9 cellular contexts compared by ENCODE assay signal in genomic region chr20:64223526-64224067, GRCh38. TPM values are rescaled to one million over a fixed set of nuclear protein-coding genes. Genes with fewer than 3 reads are reported as not detected.
DNase-seq lines count a peak whose midpoint lies in the region; ATAC-seq and TF ChIP-seq lines count a peak whose summit lies in the region.
"Had no signal": no experiment of that assay in that cellular context is flagged by ENCODE, and none has a peak within 500 bp of the region (broad histone marks: within the 10 kb centered on the region; RNA-seq: fewer than 3 reads in every experiment).

No MANE protein-coding gene starts in this region.

- H3K36me3 Mint-ChIP-seq in GM23338 (ENCODE audit: low read depth) (no peaks in the 10 kb centered on the region), glutamatergic neuron (ENCODE audit: unreplicated experiment) (peaks cover 5% of the 10 kb centered on the region)
- no peaks in the 10 kb centered on the region for H3K36me3 Mint-ChIP-seq in CD8-positive, alpha-beta memory T cell

- H3K36me3 ChIP-seq in GM23338 (ENCODE audit: insufficient read depth) (no peaks in the 10 kb centered on the region), OCI-LY7 (ENCODE audit: insufficient read depth, low read length) (no peaks in the 10 kb centered on the region), suprapubic skin (no peaks in the 10 kb centered on the region)
- no peaks in the 10 kb centered on the region for H3K36me3 ChIP-seq in CD8-positive, alpha-beta memory T cell (ENCODE audit: insufficient read depth, low read length)

- ATAC-seq in GM23338 = peak; percentile 97
- ATAC-seq in HG03521 (IDR thresholded peaks at IDR 0.05; ENCODE audit: unreplicated experiment) = no peak

- BruUV-seq in OCI-LY7 (replicated peaks; lab: Mats Ljungman, UMichigan) = no TSS peak

- intact Hi-C loops in OCI-LY7 (cut with micrococcal nuclease; ENCODE audit: unreplicated experiment) = no loop called here

- no peak for TF ChIP-seq EP300 in suprapubic skin (IDR thresholded peaks at IDR 0.05)

- H3K79me2 ChIP-seq in GM23338 (replicated peaks; ENCODE audit: insufficient read depth) (no peaks in the 10 kb centered on the region), OCI-LY7 (ENCODE audit: insufficient read depth, low read depth, low read length) (no peaks in the 10 kb centered on the region)

- no peaks in the 10 kb centered on the region for H4K20me1 ChIP-seq in GM23338 (replicated peaks; ENCODE audit: insufficient read depth)
- no peaks in the 10 kb centered on the region for H4K20me1 ChIP-seq in OCI-LY7 (ENCODE audit: insufficient read depth, low read length)

- TF ChIP-seq CTCF in GM23338 (conservative IDR thresholded peaks at IDR 0.05; ENCODE audit: low read depth in 2 of 2) = peak; percentile 67 to 84
- peak; percentile 71 for TF ChIP-seq CTCF in OCI-LY7 (conservative IDR thresholded peaks at IDR 0.05; ENCODE audit: low read length)
- TF ChIP-seq CTCF in glutamatergic neuron (IDR thresholded peaks at IDR 0.05; ENCODE audit: partially characterized antibody, unreplicated experiment) = peak; percentile 56
- TF ChIP-seq CTCF in suprapubic skin (IDR thresholded peaks at IDR 0.05) = no peak

- H3K4me2 ChIP-seq in GM23338 (peak overlapping the region; percentile 74; the same call in 1 of the 2 replicates), OCI-LY7 (ENCODE audit: low read length) (no peak overlapping the region)

- H3K9me3 ChIP-seq in OCI-LY7 (ENCODE audit: low read length) (no peaks in the 10 kb centered on the region), suprapubic skin (no peaks in the 10 kb centered on the region)
- no peaks in the 10 kb centered on the region for H3K9me3 ChIP-seq in CD8-positive, alpha-beta memory T cell (ENCODE audit: low read length)

- H3K27ac Mint-ChIP-seq in GM23338 = no peak overlapping the region
- peak overlapping the region; percentile 96 for H3K27ac Mint-ChIP-seq in glutamatergic neuron (ENCODE audit: unreplicated experiment)
- H3K27ac Mint-ChIP-seq in CD8-positive, alpha-beta memory T cell = no peak overlapping the region

- H3K4me3 Mint-ChIP-seq in GM23338 (peak overlapping the region; percentile 29; the same call in 2 of the 3 replicates), glutamatergic neuron (ENCODE audit: unreplicated experiment) (peak overlapping the region; percentile 69)
- no peak overlapping the region for H3K4me3 Mint-ChIP-seq in CD8-positive, alpha-beta memory T cell

- peak overlapping the region; percentile 96 for H2AFZ ChIP-seq in GM23338
- H2AFZ ChIP-seq in OCI-LY7 (ENCODE audit: low read length) = no peak overlapping the region

- no peaks in the 10 kb centered on the region for H3K9me3 Mint-ChIP-seq in GM23338
- H3K9me3 Mint-ChIP-seq in glutamatergic neuron (ENCODE audit: unreplicated experiment) = peaks cover 23% of the 10 kb centered on the region
- no peaks in the 10 kb centered on the region for H3K9me3 Mint-ChIP-seq in CD8-positive, alpha-beta memory T cell

- H3K9me2 ChIP-seq in GM23338 (ENCODE audit: insufficient read depth) = no peaks in the 10 kb centered on the region
- H3K9me2 ChIP-seq in OCI-LY7 (ENCODE audit: insufficient read depth, low read length) = no peaks in the 10 kb centered on the region

- peaks cover 7% of the 10 kb centered on the region for H3K4me1 ChIP-seq in GM23338 (ENCODE audit: insufficient read depth)
- peaks cover 4% of the 10 kb centered on the region for H3K4me1 ChIP-seq in OCI-LY7 (ENCODE audit: insufficient read depth, low read length, poor library complexity, severe bottlenecking)
- H3K4me1 ChIP-seq in suprapubic skin = peaks cover 9% of the 10 kb centered on the region
- peaks cover 22% of the 10 kb centered on the region for H3K4me1 ChIP-seq in CD8-positive, alpha-beta memory T cell (ENCODE audit: insufficient read depth, low read length)

- POLR2A ChIA-PET in OCI-LY7 (lab: Charles Lee) = no interaction called here
- POLR2A ChIA-PET in CD8-positive, alpha-beta memory T cell (lab: Charles Lee) = no interaction called here

- H3K27me3 Mint-ChIP-seq in GM23338 (ENCODE audit: insufficient read depth, low read depth, poor library complexity) (peaks cover 8% of the 10 kb centered on the region), glutamatergic neuron (ENCODE audit: unreplicated experiment) (peaks cover 24% of the 10 kb centered on the region)
- peaks cover 6 to 20% of the 10 kb centered on the region in 2 donors for H3K27me3 Mint-ChIP-seq in CD8-positive, alpha-beta memory T cell

- CTCF ChIA-PET in OCI-LY7 (lab: Charles Lee; ENCODE audit: unreplicated experiment) = interaction anchor here (1.0 to 1.2 kb wide), 2 partner anchors 15 to 17 kb away, joined by 4 to 6 read pairs; no protein-coding TSS in a partner anchor
- CTCF ChIA-PET in CD8-positive, alpha-beta memory T cell (lab: Charles Lee) = no interaction called here

- no peaks in the 10 kb centered on the region for H3K27me3 ChIP-seq in GM23338 (ENCODE audit: insufficient read depth)
- H3K27me3 ChIP-seq in suprapubic skin = peaks cover 37% of the 10 kb centered on the region
- H3K27me3 ChIP-seq in CD8-positive, alpha-beta memory T cell (ENCODE audit: insufficient read depth, low read length, poor library complexity, severe bottlenecking) = no peaks in the 10 kb centered on the region

- TF ChIP-seq POLR2A in suprapubic skin (IDR thresholded peaks at IDR 0.05) = no peak

- H3K4me3 ChIP-seq in GM23338 (no peak overlapping the region), OCI-LY7 (ENCODE audit: low read depth, low read length, poor library complexity, severe bottlenecking) (no peak overlapping the region), suprapubic skin (no peak overlapping the region)
- H3K4me3 ChIP-seq in CD8-positive, alpha-beta memory T cell (ENCODE audit: low read length) = no peak overlapping the region

- H3F3A ChIP-seq in GM23338 (replicated peaks; ENCODE audit: low read depth) = no peaks in the 10 kb centered on the region

- WGBS in suprapubic skin = 49% methylated on average over 10 of the region's 13 CpGs

- H3K4me1 Mint-ChIP-seq in GM23338 (peaks cover 21% of the 10 kb centered on the region), glutamatergic neuron (ENCODE audit: low read depth, unreplicated experiment) (peaks cover 46% of the 10 kb centered on the region)
- H3K4me1 Mint-ChIP-seq in CD8-positive, alpha-beta memory T cell = peaks cover 29 to 44% (median 31%) of the 10 kb centered on the region in 3 donors

- H3K27ac ChIP-seq in GM23338 (ENCODE audit: low read depth) (no peak overlapping the region), OCI-LY7 (ENCODE audit: low read depth, low read length, poor library complexity, severe bottlenecking) (no peak overlapping the region), suprapubic skin (no peak overlapping the region)
- H3K27ac ChIP-seq in CD8-positive, alpha-beta memory T cell (ENCODE audit: low read depth, low read length) = no peak overlapping the region
- H3K27ac ChIP-seq: HL-60 had no signal

- peak; percentile 92 for DNase-seq in GM23338 (ENCODE audit: low spot score)
- DNase-seq in OCI-LY7 (ENCODE audit: low spot score) = peak; percentile 49
- peak; percentile 88 for DNase-seq in glutamatergic neuron
- peak; percentile 87 for DNase-seq in retina
- no peak for DNase-seq in suprapubic skin (ENCODE audit: low spot score in 2 of 2)
- DNase-seq in CD8-positive, alpha-beta memory T cell = no peak
- no peak for DNase-seq in activated CD4-positive, alpha-beta T cell treated with anti-CD3 and anti-CD28 coated beads for 48 hours

TF ChIP-seq in GM23338, 12 proteins besides CTCF, POLR2A, EP300 and RAD21:
- TF ChIP-seq ETS1 (IDR thresholded peaks at IDR 0.05) = no peak
- no peak for TF ChIP-seq CREB1 (CRISPR knock-in tag; IDR thresholded peaks at IDR 0.05; ENCODE audit: low read depth)
- TF ChIP-seq JUNB (IDR thresholded peaks at IDR 0.05; ENCODE audit: unreplicated experiment) = no peak
- TF ChIP-seq EZH2phosphoT487 (IDR thresholded peaks at IDR 0.05; ENCODE audit: unreplicated experiment) = no peak
- no peak for TF ChIP-seq EZH2 (IDR thresholded peaks at IDR 0.05; ENCODE audit: low read depth, unreplicated experiment)
- TF ChIP-seq ZNF331 (CRISPR knock-in tag; IDR thresholded peaks at IDR 0.05; ENCODE audit: low read depth) = 0 out of 2 replicates have a peak, but pooled peaks have one; percentile 19
- no peak for TF ChIP-seq ZNF114 (CRISPR knock-in tag; IDR thresholded peaks at IDR 0.05)

RNA-seq across cellular contexts. Expression of gene PCMTD2, which starts 32.0 kb away (rescaled TPM):
- 76.1 and 104 TPM in 2 replicates for total RNA-seq in GM23338 (2014; rRNA removed; shearing (Covaris generic))
- polyA plus RNA-seq in GM23338 (2016; fragmentation: Nextera tagmentation; extraction: Ambion mirVana) = 25.7 and 33.8 TPM in 2 replicates
- total RNA-seq in OCI-LY7 (2014; rRNA removed; shearing (Covaris generic)) = 47.0 and 62.1 TPM in 2 replicates
- total RNA-seq in OCI-LY7 (2022) = 51.7 and 64.2 TPM in 2 replicates
- total RNA-seq in glutamatergic neuron (ENCODE audit: unreplicated experiment) = 82.4 TPM
- 100 to 1,000 TPM; 102 to 245 (median 147) TPM for total RNA-seq in suprapubic skin
- total RNA-seq in CD8-positive, alpha-beta memory T cell = 10 to 100 TPM; 36.8 to 37.4 TPM
- 58.8 TPM for polyA plus RNA-seq in CD8-positive, alpha-beta memory T cell

RNA-seq across cellular contexts. Expression of gene MYT1, which starts 59.3 kb away (rescaled TPM):
- total RNA-seq in GM23338 (2014; rRNA removed; shearing (Covaris generic)) = 0.83 and 1.6 TPM in 2 replicates
- 1.1 and 1.6 TPM in 2 replicates for polyA plus RNA-seq in GM23338 (2016; fragmentation: Nextera tagmentation; extraction: Ambion mirVana)
- total RNA-seq in OCI-LY7 (2014; rRNA removed; shearing (Covaris generic)) = 0.31 and 0.32 TPM in 2 replicates
- total RNA-seq in OCI-LY7 (2022) (0.30 and 0.95 TPM in 2 replicates), glutamatergic neuron (ENCODE audit: unreplicated experiment) (159 TPM), suprapubic skin (under 1 TPM in 1 of 4 donors, not detected in 3; 0.34 TPM)
- under 1 TPM in 1 of 2 experiments, not detected in 1; 0.07 TPM for total RNA-seq in CD8-positive, alpha-beta memory T cell
- polyA plus RNA-seq in CD8-positive, alpha-beta memory T cell = not detected

Comparison
In these comparisons a context has a peak if more than half of its experiments do, and no peak if none do; other contexts are left out.
1. DNase-seq: peak in GM23338 (single experiment), OCI-LY7 (single experiment), glutamatergic neuron (single experiment) and retina (single experiment); none in suprapubic skin (0 of 2), CD8-positive, alpha-beta memory T cell (0 of 5) and activated CD4-positive, alpha-beta T cell treated with anti-CD3 and anti-CD28 coated beads for 48 hours (single experiment).
2. H3K4me3 Mint-ChIP-seq: peak in GM23338 (single experiment) and glutamatergic neuron (single experiment); none in CD8-positive, alpha-beta memory T cell (0 of 7).
3. CTCF ChIP-seq: peak in GM23338 (2 of 2), OCI-LY7 (single experiment) and glutamatergic neuron (single experiment); none in suprapubic skin (0 of 2).
4. RNA of gene MYT1, which starts 59.3 kb away (total RNA-seq): 159 TPM in glutamatergic neuron (single experiment); 0.30 to 0.95 TPM in OCI-LY7, 0.83 to 1.6 TPM in GM23338, 0.34 TPM in suprapubic skin and 0.07 TPM in CD8-positive, alpha-beta memory T cell; every median in the first group is over 10 times any median in the second.